ENCODE assay signal across 19 cellular contexts in the genomic region with DNA sequence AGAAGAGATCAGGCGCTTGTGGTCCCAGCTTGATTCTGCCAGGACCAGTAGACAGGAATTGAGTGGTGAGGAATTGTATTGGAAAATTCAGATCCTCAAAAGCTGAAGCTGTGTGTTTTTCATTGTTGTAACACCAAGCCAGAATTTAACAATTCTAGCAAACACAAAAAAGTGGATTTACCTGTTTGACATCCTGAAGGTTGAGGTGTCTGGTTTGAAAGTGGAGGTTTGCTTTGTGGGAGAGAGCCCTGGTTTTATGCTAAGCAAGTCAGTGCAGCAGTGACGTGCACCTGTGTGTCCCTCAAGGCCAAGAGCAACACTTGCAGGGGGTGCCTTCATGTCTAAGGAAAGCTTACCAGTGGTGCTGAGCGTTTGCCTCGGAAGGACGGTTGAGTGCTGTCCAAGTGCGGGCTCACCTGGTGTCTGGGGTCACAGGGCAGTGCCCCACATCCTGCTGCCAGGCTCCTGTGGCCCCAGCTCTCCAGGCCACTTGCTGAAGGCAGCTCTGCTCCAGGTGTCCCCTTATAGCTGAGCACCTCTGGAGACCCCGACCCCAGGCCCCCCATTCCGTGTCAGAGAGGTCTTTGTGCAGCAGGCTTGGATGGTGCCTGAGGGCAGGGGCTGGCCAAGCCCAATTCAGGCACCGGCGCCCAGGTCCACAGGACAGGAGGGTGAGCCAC.
"Had no signal": no experiment of that assay in that cellular context is flagged by ENCODE, and none has a peak within 500 bp of the region (broad histone marks: within the 10 kb centered on the region; RNA-seq: fewer than 3 reads in every experiment).

No MANE protein-coding gene starts in this region.

- H3K27ac Mint-ChIP-seq: nephron progenitor cell, type B pancreatic cell had no signal

- H3K9me3 Mint-ChIP-seq: naive thymus-derived CD4-positive, alpha-beta T cell; nephron progenitor cell; type B pancreatic cell had no signal

- H3K27me3 Mint-ChIP-seq: naive thymus-derived CD4-positive, alpha-beta T cell; type B pancreatic cell had no signal

- H3K4me3 Mint-ChIP-seq: naive thymus-derived CD4-positive, alpha-beta T cell; nephron progenitor cell; type B pancreatic cell had no signal

- DNase-seq: effector memory CD4-positive, alpha-beta T cell; foreskin melanocyte; hypothalamus; islet precursor cell; mammary epithelial cell; naive thymus-derived CD4-positive, alpha-beta T cell; nephron progenitor cell; sigmoid colon; small intestine; stimulated activated CD4-positive, alpha-beta T cell treated with anti-CD3 and anti-CD28 coated beads, Interleukin-12 subunit alpha, Interleukin-12 subunit beta, amount 100 ng/mL, for 4 hours; stimulated activated naive CD4-positive, alpha-beta T cell treated with Interleukin-2 at 50 U/mL for 16 hours; thyroid gland had no signal

- H3K4me1 Mint-ChIP-seq: naive thymus-derived CD4-positive, alpha-beta T cell had no signal

- H3K4me3 ChIP-seq: heart left ventricle, right atrium auricular region, sigmoid colon, suprapubic skin, thyroid gland had no signal

- ATAC-seq: heart left ventricle; left lobe of liver; naive thymus-derived CD4-positive, alpha-beta T cell had no signal

- FAIRE-seq: endometrium, small intestine, urothelium cell line had no signal

- H3K4me1 ChIP-seq: right atrium auricular region, sigmoid colon, suprapubic skin, thyroid gland had no signal

- H3K9me3 ChIP-seq: heart left ventricle, right atrium auricular region, sigmoid colon, suprapubic skin, thyroid gland had no signal

- H3K27ac ChIP-seq: heart left ventricle, right atrium auricular region, sigmoid colon, suprapubic skin, thyroid gland had no signal

- H3K27me3 ChIP-seq: heart left ventricle, right atrium auricular region, sigmoid colon, suprapubic skin, thyroid gland had no signal
